ENCODE assay signal across 1 cellular context in the genomic region with DNA sequence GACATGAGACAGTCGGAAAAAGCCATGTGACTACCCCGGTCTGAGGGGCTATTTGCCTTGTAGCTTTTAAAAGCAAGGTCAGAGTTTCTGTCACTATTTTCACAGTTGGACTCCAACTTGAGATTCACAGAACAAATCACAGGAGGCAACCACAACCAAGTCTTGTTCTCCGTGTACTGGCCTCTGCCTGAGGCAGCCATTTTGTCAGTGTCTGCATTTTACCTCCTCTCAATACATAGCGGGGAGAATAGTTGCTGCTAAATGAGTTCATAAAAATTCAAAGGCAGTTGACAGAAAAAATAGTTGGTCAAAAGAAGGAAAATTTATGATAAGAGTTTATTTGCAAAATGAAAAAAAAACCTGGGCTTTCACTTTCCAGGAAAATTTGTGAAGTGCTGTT.
TF ChIP-seq lines count a peak whose summit lies in the region.

No MANE protein-coding gene starts in this region.

TF ChIP-seq in H1, 55 proteins besides CTCF, POLR2A, EP300 and RAD21:
- no peak for TF ChIP-seq SIX5 (IDR thresholded peaks at IDR 0.05; ENCODE audit: low read depth, low read length)
- no peak for TF ChIP-seq SAP30 (IDR thresholded peaks at IDR 0.05; ENCODE audit: insufficient read depth, insufficient replicate concordance, low read length)
- no peak for TF ChIP-seq SIN3A (conservative IDR thresholded peaks at IDR 0.05 in 1 of 2, IDR thresholded peaks at IDR 0.05 in 1 of 2; ENCODE audit: low read depth in 1 of 2, low read length in 2 of 2)
- TF ChIP-seq, protein P1, sequence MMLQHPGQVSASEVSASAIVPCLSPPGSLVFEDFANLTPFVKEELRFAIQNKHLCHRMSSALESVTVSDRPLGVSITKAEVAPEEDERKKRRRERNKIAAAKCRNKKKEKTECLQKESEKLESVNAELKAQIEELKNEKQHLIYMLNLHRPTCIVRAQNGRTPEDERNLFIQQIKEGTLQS (IDR thresholded peaks at IDR 0.05; ENCODE audit: insufficient read depth, low read depth, low read length), result no peak
- no peak for TF ChIP-seq KDM4A (IDR thresholded peaks at IDR 0.05; ENCODE audit: low read depth, low read length, severe bottlenecking)
- TF ChIP-seq KDM1A (IDR thresholded peaks at IDR 0.05; ENCODE audit: borderline replicate concordance, low read length), result no peak
- TF ChIP-seq YY1 (IDR thresholded peaks at IDR 0.05; ENCODE audit: low read depth, low read length), result 0 out of 2 replicates have a peak, but pooled peaks have one; percentile 30
- no peak for TF ChIP-seq HDAC2 (IDR thresholded peaks at IDR 0.05; ENCODE audit: borderline replicate concordance in 1 of 2, low read depth in 2 of 2, low read length in 2 of 2)
- no peak for TF ChIP-seq TBP (IDR thresholded peaks at IDR 0.05; ENCODE audit: low read depth, low read length)
